In genomic region chr15:68204776-68205557, GRCh38 we compare ENCODE assay signal across 8 cellular contexts.
A peak's percentile ranks its signal among the peaks of the same experiment; 100 is the strongest.
DNase-seq lines count a peak whose midpoint lies in the region; ATAC-seq and TF ChIP-seq lines count a peak whose summit lies in the region.

A gene with protein sequence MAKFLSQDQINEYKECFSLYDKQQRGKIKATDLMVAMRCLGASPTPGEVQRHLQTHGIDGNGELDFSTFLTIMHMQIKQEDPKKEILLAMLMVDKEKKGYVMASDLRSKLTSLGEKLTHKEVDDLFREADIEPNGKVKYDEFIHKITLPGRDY (minus strand): TSS chr15:68205332. CDS start chr15:68205247, 85 bp downstream.

- H3K9me3 ChIP-seq in HUES48 (ENCODE audit: control insufficient read depth, insufficient read depth, low read length), result no peaks in the 10 kb centered on the region
- H3K9me3 ChIP-seq in iPS-18c (ENCODE audit: control insufficient read depth, insufficient read depth, low read length), result no peaks in the 10 kb centered on the region

- no peak for DNase-seq in stimulated activated effector memory CD8-positive, alpha-beta T cell treated with anti-CD3 and anti-CD28 coated beads, Interleukin-12 subunit alpha, Interleukin-12 subunit beta, amount 100 ng/mL, for 72 hours (ENCODE audit: low spot score in 2 of 2)
- DNase-seq in GM10248 (ENCODE audit: extremely low spot score), result no peak
- DNase-seq in effector CD4-positive, alpha-beta T cell, result no peak

- H3K9ac ChIP-seq in HUES48 (ENCODE audit: low read depth, low read length), result no peak within 1 kb of the TSS

- H3K4me3 ChIP-seq in HUES48 (ENCODE audit: low read depth, low read length), result no peak within 1 kb of the TSS
- peak within 1 kb of the TSS; percentile 15; the same call in 1 of the 2 replicates for H3K4me3 ChIP-seq in iPS-18c (ENCODE audit: insufficient read depth, low read depth, low read length)

- H3K4me1 ChIP-seq in HUES48 (ENCODE audit: control insufficient read depth, insufficient read depth, low read length), result peaks cover 34% of the 10 kb centered on the region

- no peak for TF ChIP-seq CTCF in GM10248 (IDR thresholded peaks at IDR 0.05; ENCODE audit: control extremely low read depth, extremely low read depth, low read depth, missing control alignments)

- peaks cover 16% of the 10 kb centered on the region; the same call in 1 of the 2 replicates for H3K36me3 ChIP-seq in HUES48 (ENCODE audit: control insufficient read depth, insufficient read depth, low read length)

- CTCF ChIA-PET in GM10248 (lab: Yijun Ruan, JAX), result interaction anchor here (1.8 kb wide), 1 partner anchor 8 kb away, joined by 5 read pairs; no protein-coding TSS in a partner anchor

- POLR2A ChIA-PET in GM10248 (lab: Yijun Ruan, JAX), result no interaction called here

- no peaks in the 10 kb centered on the region for H3K27me3 Mint-ChIP-seq in T-helper 1 cell treated with Interleukin-12 subunit alpha and Interleukin-12 subunit beta and Interleukin-4 antibody, amounts not matched to agents 30 μg/mL and 1 μg/mL, for 36 hours (ENCODE audit: low read depth)

- peak within 1 kb of the TSS; percentile 71 for H3K27ac Mint-ChIP-seq in T-helper 1 cell treated with Interleukin-12 subunit alpha and Interleukin-12 subunit beta and Interleukin-4 antibody, amounts not matched to agents 30 μg/mL and 1 μg/mL, for 36 hours
- peak within 1 kb of the TSS; percentile 68 for H3K27ac Mint-ChIP-seq in stimulated activated effector memory CD8-positive, alpha-beta T cell treated with anti-CD3 and anti-CD28 coated beads, Interleukin-12 subunit alpha, Interleukin-12 subunit beta, amount 100 ng/mL, for 72 hours

- H3K4me1 Mint-ChIP-seq in T-helper 1 cell treated with Interleukin-12 subunit alpha and Interleukin-12 subunit beta and Interleukin-4 antibody, amounts not matched to agents 30 μg/mL and 1 μg/mL, for 36 hours (ENCODE audit: low read depth), result peaks cover 44% of the 10 kb centered on the region
- H3K4me1 Mint-ChIP-seq in stimulated activated effector memory CD8-positive, alpha-beta T cell treated with anti-CD3 and anti-CD28 coated beads, Interleukin-12 subunit alpha, Interleukin-12 subunit beta, amount 100 ng/mL, for 72 hours, result peaks cover 22% of the 10 kb centered on the region

- no peaks in the 10 kb centered on the region for H3K27me3 ChIP-seq in HUES48 (ENCODE audit: control insufficient read depth, insufficient read depth, low read length)

- peak within 1 kb of the TSS; percentile 72 for H3K4me3 Mint-ChIP-seq in T-helper 1 cell treated with Interleukin-12 subunit alpha and Interleukin-12 subunit beta and Interleukin-4 antibody, amounts not matched to agents 30 μg/mL and 1 μg/mL, for 36 hours
- peak within 1 kb of the TSS; percentile 63 for H3K4me3 Mint-ChIP-seq in stimulated activated effector memory CD8-positive, alpha-beta T cell treated with anti-CD3 and anti-CD28 coated beads, Interleukin-12 subunit alpha, Interleukin-12 subunit beta, amount 100 ng/mL, for 72 hours

- peaks cover 4% of the 10 kb centered on the region for H3K36me3 Mint-ChIP-seq in T-helper 1 cell treated with Interleukin-12 subunit alpha and Interleukin-12 subunit beta and Interleukin-4 antibody, amounts not matched to agents 30 μg/mL and 1 μg/mL, for 36 hours (ENCODE audit: low read depth)
- H3K36me3 Mint-ChIP-seq in stimulated activated effector memory CD8-positive, alpha-beta T cell treated with anti-CD3 and anti-CD28 coated beads, Interleukin-12 subunit alpha, Interleukin-12 subunit beta, amount 100 ng/mL, for 72 hours, result peaks cover 17% of the 10 kb centered on the region

- no peaks in the 10 kb centered on the region for H3K9me3 Mint-ChIP-seq in T-helper 1 cell treated with Interleukin-12 subunit alpha and Interleukin-12 subunit beta and Interleukin-4 antibody, amounts not matched to agents 30 μg/mL and 1 μg/mL, for 36 hours
- H3K9me3 Mint-ChIP-seq in stimulated activated effector memory CD8-positive, alpha-beta T cell treated with anti-CD3 and anti-CD28 coated beads, Interleukin-12 subunit alpha, Interleukin-12 subunit beta, amount 100 ng/mL, for 72 hours, result no peaks in the 10 kb centered on the region

- peak within 1 kb of the TSS; percentile 14 for H3K27ac ChIP-seq in HUES48 (ENCODE audit: low read depth, low read length)

- ATAC-seq in stimulated activated effector memory CD8-positive, alpha-beta T cell treated with anti-CD3 and anti-CD28 coated beads, Interleukin-12 subunit alpha, Interleukin-12 subunit beta, amount 100 ng/mL, for 72 hours, result no peak
- ATAC-seq in HG02623 (IDR thresholded peaks at IDR 0.05; ENCODE audit: unreplicated experiment) (no peak), HG03565 (IDR thresholded peaks at IDR 0.05; ENCODE audit: unreplicated experiment) (no peak)
